Comparison of ENCODE assay signal across 27 cellular contexts in genomic region chr2:55092439-55092838, GRCh38. TPM values are rescaled to one million over a fixed set of nuclear protein-coding genes. Genes with fewer than 3 reads are reported as not detected.
DNase-seq lines count a peak whose midpoint lies in the region; ATAC-seq and TF ChIP-seq lines count a peak whose summit lies in the region.
"Had no signal": no experiment of that assay in that cellular context is flagged by ENCODE, and none has a peak within 500 bp of the region (broad histone marks: within the 10 kb centered on the region; RNA-seq: fewer than 3 reads in every experiment).

No MANE protein-coding gene starts in this region.

- H3K9me3 ChIP-seq in mammary epithelial cell (replicated peaks; ENCODE audit: insufficient read depth, low read length): no peaks in the 10 kb centered on the region
- no peaks in the 10 kb centered on the region for H3K9me3 ChIP-seq in stomach
- H3K9me3 ChIP-seq: adrenal gland, prostate gland, right lobe of liver, thyroid gland had no signal

- no peak overlapping the region for H2AFZ ChIP-seq in mammary epithelial cell (ENCODE audit: low read depth, low read length)

- dilution Hi-C loops in mammary epithelial cell (cut with HindIII; ENCODE audit: low sequenced_read_pairs): loop anchor here (10.0 kb wide), 1 partner anchor 148 kb away; no protein-coding TSS in a partner anchor

- ATAC-seq in left colon (peak; percentile 99), HG03280 (IDR thresholded peaks at IDR 0.05; ENCODE audit: unreplicated experiment) (no peak), HG03432 (IDR thresholded peaks at IDR 0.05; ENCODE audit: unreplicated experiment) (no peak)
- ATAC-seq: K562, right lobe of liver, WTC11 had no signal

- CTCF ChIA-PET in mammary epithelial cell (lab: Charles Lee; ENCODE audit: low non-redundant PET): no interaction called here

- H3K4me3 ChIP-seq in HL-60 (replicated peaks; ENCODE audit: insufficient read depth, low read length) (no peak overlapping the region), mammary epithelial cell (replicated peaks in 1 of 3; ENCODE audit: insufficient read depth in 1 of 3, low read depth in 2 of 3, low read length in 3 of 3) (no peak overlapping the region), stomach (no peak overlapping the region), H7 (ENCODE audit: insufficient read depth, low read depth, low read length) (no peak overlapping the region)
- H3K4me3 ChIP-seq: adrenal gland, dorsolateral prefrontal cortex, K562, prostate gland, right lobe of liver, thyroid gland had no signal

- H3K27me3 ChIP-seq in HL-60 (ENCODE audit: insufficient read depth, poor library complexity, severe bottlenecking) (no peaks in the 10 kb centered on the region), mammary epithelial cell (ENCODE audit: insufficient read depth, low read length) (no peaks in the 10 kb centered on the region), stomach (no peaks in the 10 kb centered on the region), H7 (ENCODE audit: control insufficient read depth, insufficient read depth, low read length) (no peaks in the 10 kb centered on the region)
- H3K27me3 ChIP-seq: adrenal gland, dorsolateral prefrontal cortex, right lobe of liver, thyroid gland had no signal

- H3K4me1 ChIP-seq in mammary epithelial cell (ENCODE audit: insufficient read depth, low read length) (peaks cover 6% of the 10 kb centered on the region), stomach (peaks cover 0 to 25% (median 14%) of the 10 kb centered on the region in 4 donors)
- H3K4me1 ChIP-seq: right lobe of liver had no signal

- no TSS peak for BruUV-seq in mammary epithelial cell (replicated peaks; lab: Mats Ljungman, UMichigan)

- TF ChIP-seq CTCF in HL-60 (IDR thresholded peaks at IDR 0.05; ENCODE audit: insufficient read depth, low read length) (no peak), mammary epithelial cell (conservative IDR thresholded peaks at IDR 0.05 in 1 of 2, IDR thresholded peaks at IDR 0.05 in 1 of 2; ENCODE audit: extremely low read depth in 1 of 2, insufficient read depth in 1 of 2, low read depth in 1 of 2, low read length in 2 of 2) (no peak), stomach (IDR thresholded peaks at IDR 0.05) (no peak)

- H3K9ac ChIP-seq in mammary epithelial cell (ENCODE audit: insufficient read depth, low read length): no peak overlapping the region

- no peak for TF ChIP-seq EP300 in stomach (IDR thresholded peaks at IDR 0.05)

- H3K4me2 ChIP-seq in mammary epithelial cell (ENCODE audit: insufficient read depth, low read depth, low read length): no peak overlapping the region

- no peak for TF ChIP-seq POLR2A in stomach (IDR thresholded peaks at IDR 0.05)

- peak overlapping the region; percentile 4; the same call in 1 of the 2 replicates for H3K27ac ChIP-seq in HL-60 (replicated peaks)
- H3K27ac ChIP-seq in mammary epithelial cell (ENCODE audit: insufficient read depth, low read depth, low read length): peak overlapping the region; percentile 3
- H3K27ac ChIP-seq in stomach: peak overlapping the region; percentile 28 to 59 (median 49)
- H3K27ac ChIP-seq: adrenal gland, dorsolateral prefrontal cortex, prostate gland, right lobe of liver, RWPE1, thyroid gland had no signal

- no peak for DNase-seq in HL-60 (ENCODE audit: low read depth in 1 of 2, low spot score in 1 of 2)
- DNase-seq in mammary epithelial cell: no peak
- DNase-seq in left colon: peak in 1 of 2 donors; percentile 20
- DNase-seq in stomach: peak; percentile 30
- DNase-seq in H7: no peak
- DNase-seq: activated CD4-positive, alpha-beta T cell treated with anti-CD3 and anti-CD28 coated beads, Interleukin-2, amount 50 U/mL, for 1 hour; activated naive CD4-positive, alpha-beta T cell treated with anti-CD3 and anti-CD28 coated beads, Interleukin-2, amount 10 ng/mL, durations not matched to agents 7 days and 5 days; adrenal gland; DMS153; dorsolateral prefrontal cortex; HCEC 1CT; hypothalamus; naive B cell; NCI-H1105 treated with DMSO at 0.1 percent for 48 hours; NCI-H187 treated with DMSO at 0.1 percent for 48 hours; NCI-H2171 treated with DMSO at 0.1 percent for 48 hours; NCI-H510A; right lobe of liver; stimulated activated CD4-positive, alpha-beta T cell treated with anti-CD3 and anti-CD28 coated beads, Interleukin-12 subunit alpha, Interleukin-12 subunit beta, amount 100 ng/mL, for 4 hours; stimulated activated CD4-positive, alpha-beta T cell treated with anti-CD3 and anti-CD28 coated beads, Interleukin-2, amount 100 ng/mL, for 48 hours; thyroid gland had no signal

- H3K79me2 ChIP-seq in mammary epithelial cell (ENCODE audit: insufficient read depth, low read length): no peaks in the 10 kb centered on the region

- in situ Hi-C loops in mammary epithelial cell (cut with MboI; ENCODE audit: low sequenced_read_pairs in 2 of 2): no loop called here

- no peaks in the 10 kb centered on the region for H4K20me1 ChIP-seq in mammary epithelial cell (ENCODE audit: insufficient read depth, low read length)

- intact Hi-C loops in mammary epithelial cell (cut with micrococcal nuclease): no loop called here
- intact Hi-C loops in left colon (cut with DNase I, micrococcal nuclease): no loop called here
- intact Hi-C loops in stomach (cut with DNase I; ENCODE audit: low total_unique reads): no loop called here

- WGBS in mammary epithelial cell (ENCODE audit: low coverage, missing lambda C conversion rate): 93% methylated on average over 6 of the region's 6 CpGs
- 36 to 84% (median 61%) methylated on average over 6 of the region's 6 CpGs for WGBS in stomach, 5 donors

- H3K36me3 ChIP-seq in mammary epithelial cell (ENCODE audit: insufficient read depth, low read length): no peaks in the 10 kb centered on the region
- H3K36me3 ChIP-seq in stomach: no peaks in the 10 kb centered on the region
- no peaks in the 10 kb centered on the region for H3K36me3 ChIP-seq in H7 (replicated peaks; ENCODE audit: control insufficient read depth, insufficient read depth, low read length)
- H3K36me3 ChIP-seq: adrenal gland, prostate gland, right lobe of liver, thyroid gland had no signal

RNA-seq across cellular contexts. Expression of gene RTN4, which starts 42.2 kb away (rescaled TPM):
- total RNA-seq in mammary epithelial cell (100 to 1,000 TPM; 222 to 401 TPM), left colon (100 to 1,000 TPM; 237 to 280 TPM), stomach (100 to 1,000 TPM; 114 to 463 (median 173) TPM)
- polyA plus RNA-seq in mammary epithelial cell (278 TPM), stomach (100 to 1,000 TPM in 1 of 3 donors, 10 to 100 TPM in 2; 40.8 to 116 (median 48.7) TPM)
- polyA minus RNA-seq in mammary epithelial cell: 718 TPM
- 131 and 136 TPM in 2 replicates for total RNA-seq in H7 (2014; rRNA removed; shearing (Covaris generic))
